Comparison of ENCODE assay signal across 1 cellular context in genomic region chr13:39144941-39145533, GRCh38.
TF ChIP-seq lines count a peak whose summit lies in the region.

No MANE protein-coding gene starts in this region.

TF ChIP-seq in HEK293T, 16 proteins besides CTCF, POLR2A, EP300 and RAD21 (continued from another document):
- TF ChIP-seq PKNOX1 (IDR thresholded peaks at IDR 0.05) = no peak
- TF ChIP-seq SP1 (IDR thresholded peaks at IDR 0.05) = no peak
- no peak for TF ChIP-seq ARNT (IDR thresholded peaks at IDR 0.05)
- no peak for TF ChIP-seq TARDBP (IDR thresholded peaks at IDR 0.05)
